In the genomic region with DNA sequence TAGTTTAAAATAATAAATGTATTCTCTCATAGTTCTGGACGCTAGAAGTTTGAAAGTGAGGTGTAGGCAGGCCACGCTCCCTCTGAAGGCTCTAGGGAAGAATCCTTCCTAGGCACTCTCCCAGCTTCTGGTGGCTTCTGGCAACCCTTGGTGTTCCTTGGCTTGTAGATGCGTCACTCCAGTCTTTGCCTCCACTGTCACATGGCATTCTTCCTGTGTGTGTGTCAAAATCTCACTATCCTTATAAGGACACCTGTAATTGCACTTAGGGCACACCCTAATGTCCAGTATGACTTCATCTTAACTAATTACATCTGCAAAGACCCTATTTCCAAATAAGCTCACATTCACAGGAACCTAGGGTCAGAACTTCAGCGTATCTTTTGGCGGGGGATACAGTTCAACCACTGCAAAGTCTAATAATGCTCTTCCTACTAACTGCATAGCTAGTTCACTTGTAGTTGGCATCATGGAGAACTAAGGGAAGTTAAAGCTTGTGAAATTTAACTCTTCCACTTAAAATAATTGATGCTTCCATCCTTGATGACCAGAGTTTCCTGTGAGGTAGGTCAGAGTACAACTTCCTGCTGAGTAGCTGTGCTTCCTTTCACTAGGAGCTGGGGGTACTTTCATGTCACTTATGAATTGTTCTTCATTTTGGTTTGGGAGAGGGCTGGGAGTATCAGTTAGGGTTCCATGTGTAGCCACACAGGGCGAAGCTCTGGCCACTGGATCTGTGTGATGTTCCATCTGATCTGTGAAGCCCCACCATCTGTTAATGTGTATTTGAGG, we compare ENCODE assay signal across 13 cellular contexts. TPM values are rescaled to one million over a fixed set of nuclear protein-coding genes. Genes with fewer than 3 reads are reported as not detected.
DNase-seq lines count a peak whose midpoint lies in the region; ATAC-seq and TF ChIP-seq lines count a peak whose summit lies in the region.
"Had no signal": no experiment of that assay in that cellular context is flagged by ENCODE, and none has a peak within 500 bp of the region (broad histone marks: within the 10 kb centered on the region; RNA-seq: fewer than 3 reads in every experiment).

No MANE protein-coding gene starts in this region.

- H3K9me3 ChIP-seq in BLaER1 treated with 17β-estradiol and CSF1 and Interleukin-3, amounts not matched to agents 10 nM and 100 nM (replicated peaks in 1 of 11) = no peaks in the 10 kb centered on the region
- no peaks in the 10 kb centered on the region for H3K9me3 ChIP-seq in fibroblast of lung (ENCODE audit: control insufficient read depth, insufficient read depth, low read depth, low read length)
- no peaks in the 10 kb centered on the region for H3K9me3 ChIP-seq in neutrophil

- peaks cover 81% of the 10 kb centered on the region for H3K36me3 Mint-ChIP-seq in activated CD4-positive, alpha-beta memory T cell treated with anti-CD3 and anti-CD28 coated beads, Interleukin-2, amount 10 ng/mL, durations not matched to agents 7 days and 5 days (ENCODE audit: low read depth)

- POLR2A ChIA-PET in activated CD4-positive, alpha-beta memory T cell treated with anti-CD3 and anti-CD28 coated beads, Interleukin-2, amount 10 ng/mL, durations not matched to agents 7 days and 5 days (lab: Charles Lee) = interaction anchor here (1.2 to 5.1 kb wide), 3 partner anchors 9 to 292 kb away, joined by 4 to 26 read pairs (median 6); a partner anchor contains a TSS

- H3K9ac ChIP-seq in BLaER1 treated with 17β-estradiol and CSF1 and Interleukin-3, amounts not matched to agents 10 nM and 100 nM = no peak overlapping the region
- no peak overlapping the region for H3K9ac ChIP-seq in fibroblast of lung (ENCODE audit: insufficient read depth, low read length)

- H3K9me3 Mint-ChIP-seq in activated CD4-positive, alpha-beta memory T cell treated with anti-CD3 and anti-CD28 coated beads, Interleukin-2, amount 10 ng/mL, durations not matched to agents 7 days and 5 days = no peaks in the 10 kb centered on the region
- H3K9me3 Mint-ChIP-seq: IgD-negative memory B cell had no signal

- TF ChIP-seq CTCF in fibroblast of lung (conservative IDR thresholded peaks at IDR 0.05 in 1 of 2, IDR thresholded peaks at IDR 0.05 in 1 of 2; ENCODE audit: low read depth in 1 of 2, low read length in 2 of 2) (no peak), neutrophil (IDR thresholded peaks at IDR 0.05) (no peak)

- H3K36me3 ChIP-seq in BLaER1 treated with 17β-estradiol and CSF1 and Interleukin-3, amounts not matched to agents 10 nM and 100 nM = peaks cover 45 to 92% (median 90%) of the 10 kb centered on the region in 11 experiments
- H3K36me3 ChIP-seq in fibroblast of lung (ENCODE audit: control insufficient read depth, insufficient read depth, low read length) = peaks cover 3% of the 10 kb centered on the region
- peaks cover 45% of the 10 kb centered on the region for H3K36me3 ChIP-seq in neutrophil

- peak overlapping the region in 2 of 11 experiments; percentile 14 to 35; a peak in 1 of 22 replicates for H3K27ac ChIP-seq in BLaER1 treated with 17β-estradiol and CSF1 and Interleukin-3, amounts not matched to agents 10 nM and 100 nM
- no peak overlapping the region for H3K27ac ChIP-seq in fibroblast of lung (ENCODE audit: insufficient read depth, low read length)
- H3K27ac ChIP-seq in neutrophil = peak overlapping the region; percentile 68

- H3K4me3 Mint-ChIP-seq in activated CD4-positive, alpha-beta memory T cell treated with anti-CD3 and anti-CD28 coated beads, Interleukin-2, amount 10 ng/mL, durations not matched to agents 7 days and 5 days = no peak overlapping the region
- H3K4me3 Mint-ChIP-seq: B cell, IgD-negative memory B cell had no signal

- DNase-seq in activated CD4-positive, alpha-beta memory T cell treated with anti-CD3 and anti-CD28 coated beads, Interleukin-2, amount 10 ng/mL, durations not matched to agents 7 days and 5 days = no peak
- DNase-seq in fibroblast of lung (ENCODE audit: low read depth in 2 of 2) (peak; percentile 54 to 68), amniotic stem cell (lab: John Stamatoyannopoulos, UW) (no peak), KG1 (lab: John Stamatoyannopoulos, UW) (no peak), NCI-H526 treated with DMSO at 0.1 percent for 48 hours (lab: John Stamatoyannopoulos, UW) (no peak)
- DNase-seq: activated CD4-positive, CD25-positive, alpha-beta regulatory T cell treated with anti-CD3 and anti-CD28 coated beads, Interleukin-2, amount 50 U/mL, for 72 hours; SHP77; small intestine had no signal

- H3K27me3 ChIP-seq in BLaER1 treated with 17β-estradiol and CSF1 and Interleukin-3, amounts not matched to agents 10 nM and 100 nM = no peaks in the 10 kb centered on the region
- no peaks in the 10 kb centered on the region for H3K27me3 ChIP-seq in fibroblast of lung (ENCODE audit: control insufficient read depth, insufficient read depth, low read length)
- no peaks in the 10 kb centered on the region for H3K27me3 ChIP-seq in neutrophil

- H3K27me3 Mint-ChIP-seq in activated CD4-positive, alpha-beta memory T cell treated with anti-CD3 and anti-CD28 coated beads, Interleukin-2, amount 10 ng/mL, durations not matched to agents 7 days and 5 days = no peaks in the 10 kb centered on the region
- H3K27me3 Mint-ChIP-seq: B cell, IgD-negative memory B cell had no signal

- no peak overlapping the region for H2AFZ ChIP-seq in fibroblast of lung (ENCODE audit: low read length)

- peaks cover 63 to 96% (median 86%) of the 10 kb centered on the region in 11 experiments; a peak in 21 of 22 replicates for H4K20me1 ChIP-seq in BLaER1 treated with 17β-estradiol and CSF1 and Interleukin-3, amounts not matched to agents 10 nM and 100 nM
- peaks cover 2% of the 10 kb centered on the region for H4K20me1 ChIP-seq in fibroblast of lung (ENCODE audit: control insufficient read depth, extremely low read depth, insufficient read depth, low read length)

- peak overlapping the region; percentile 28 for H3K27ac Mint-ChIP-seq in activated CD4-positive, alpha-beta memory T cell treated with anti-CD3 and anti-CD28 coated beads, Interleukin-2, amount 10 ng/mL, durations not matched to agents 7 days and 5 days
- H3K27ac Mint-ChIP-seq: B cell had no signal

- CTCF ChIA-PET in activated CD4-positive, alpha-beta memory T cell treated with anti-CD3 and anti-CD28 coated beads, Interleukin-2, amount 10 ng/mL, durations not matched to agents 7 days and 5 days (lab: Charles Lee) = interaction anchor here (0.7 to 1.8 kb wide), 5 partner anchors 9 to 521 kb away, joined by 3 to 14 read pairs (median 5); no protein-coding TSS in a partner anchor

- H3K4me3 ChIP-seq in BLaER1 treated with 17β-estradiol and CSF1 and Interleukin-3, amounts not matched to agents 10 nM and 100 nM = no peak overlapping the region
- H3K4me3 ChIP-seq in fibroblast of lung (replicated peaks in 1 of 4; ENCODE audit: control extremely low read depth in 1 of 4, insufficient read depth in 1 of 4, low read depth in 3 of 4, low read length in 4 of 4) (no peak overlapping the region), neutrophil (ENCODE audit: low read depth in 1 of 2, low read length in 1 of 2) (no peak overlapping the region)

- H3K79me2 ChIP-seq in fibroblast of lung (ENCODE audit: control insufficient read depth, insufficient read depth, low read length) = peaks cover 62% of the 10 kb centered on the region

- ATAC-seq in GM21737 (IDR thresholded peaks at IDR 0.05; ENCODE audit: unreplicated experiment) = no peak

- peaks cover 23 to 50% (median 40%) of the 10 kb centered on the region in 10 experiments for H3K4me1 ChIP-seq in BLaER1 treated with 17β-estradiol and CSF1 and Interleukin-3, amounts not matched to agents 10 nM and 100 nM
- H3K4me1 ChIP-seq in fibroblast of lung (ENCODE audit: control insufficient read depth, extremely low read depth, insufficient read depth, low read length) (peaks cover 29% of the 10 kb centered on the region), neutrophil (ENCODE audit: control insufficient read depth in 1 of 2, insufficient read depth in 1 of 2, low read depth in 1 of 2, low read length in 1 of 2) (peaks cover 43 to 46% of the 10 kb centered on the region in 2 experiments)

- H3K4me2 ChIP-seq in BLaER1 treated with 17β-estradiol and CSF1 and Interleukin-3, amounts not matched to agents 10 nM and 100 nM = peak overlapping the region in 8 of 11 experiments; percentile 0 to 37 (median 25); a peak in 8 of 22 replicates
- no peak overlapping the region for H3K4me2 ChIP-seq in fibroblast of lung (ENCODE audit: extremely low read depth, insufficient read depth, low read length)

- H3K4me1 Mint-ChIP-seq in activated CD4-positive, alpha-beta memory T cell treated with anti-CD3 and anti-CD28 coated beads, Interleukin-2, amount 10 ng/mL, durations not matched to agents 7 days and 5 days = peaks cover 82% of the 10 kb centered on the region

RNA-seq across cellular contexts. Expression of a gene that starts 10.4 kb away (rescaled TPM):
- 100 to 1,000 TPM; 203 to 211 TPM for total RNA-seq in activated CD4-positive, alpha-beta memory T cell treated with anti-CD3 and anti-CD28 coated beads, Interleukin-2, amount 10 ng/mL, durations not matched to agents 7 days and 5 days
- total RNA-seq in fibroblast of lung = 63.4 and 77.5 TPM in 2 replicates
- 233 and 250 TPM in 2 replicates for polyA plus RNA-seq in fibroblast of lung
- polyA plus RNA-seq in fibroblast of lung (2012) = 179 and 182 TPM in 2 replicates
- 110 and 123 TPM in 2 replicates for polyA minus RNA-seq in fibroblast of lung (ENCODE audit: low replicate concordance)

Comparison
In these comparisons a context has a peak if more than half of its experiments do, and no peak if none do; other contexts are left out.
1. DNase-seq: peak in fibroblast of lung (2 of 2); none in activated CD4-positive, alpha-beta memory T cell treated with anti-CD3 and anti-CD28 coated beads, Interleukin-2, amount 10 ng/mL, durations not matched to agents 7 days and 5 days (single experiment), amniotic stem cell (single experiment), KG1 (single experiment) and NCI-H526 treated with DMSO at 0.1 percent for 48 hours (single experiment).